Comparison of ENCODE assay signal across 1 cellular context in genomic region chr18:70290482-70291294, GRCh38.
TF ChIP-seq lines count a peak whose summit lies in the region.

No MANE protein-coding gene starts in this region.

TF ChIP-seq in GM23338, 12 proteins besides CTCF, POLR2A, EP300 and RAD21 (continued from another document):
- TF ChIP-seq, protein P1, sequence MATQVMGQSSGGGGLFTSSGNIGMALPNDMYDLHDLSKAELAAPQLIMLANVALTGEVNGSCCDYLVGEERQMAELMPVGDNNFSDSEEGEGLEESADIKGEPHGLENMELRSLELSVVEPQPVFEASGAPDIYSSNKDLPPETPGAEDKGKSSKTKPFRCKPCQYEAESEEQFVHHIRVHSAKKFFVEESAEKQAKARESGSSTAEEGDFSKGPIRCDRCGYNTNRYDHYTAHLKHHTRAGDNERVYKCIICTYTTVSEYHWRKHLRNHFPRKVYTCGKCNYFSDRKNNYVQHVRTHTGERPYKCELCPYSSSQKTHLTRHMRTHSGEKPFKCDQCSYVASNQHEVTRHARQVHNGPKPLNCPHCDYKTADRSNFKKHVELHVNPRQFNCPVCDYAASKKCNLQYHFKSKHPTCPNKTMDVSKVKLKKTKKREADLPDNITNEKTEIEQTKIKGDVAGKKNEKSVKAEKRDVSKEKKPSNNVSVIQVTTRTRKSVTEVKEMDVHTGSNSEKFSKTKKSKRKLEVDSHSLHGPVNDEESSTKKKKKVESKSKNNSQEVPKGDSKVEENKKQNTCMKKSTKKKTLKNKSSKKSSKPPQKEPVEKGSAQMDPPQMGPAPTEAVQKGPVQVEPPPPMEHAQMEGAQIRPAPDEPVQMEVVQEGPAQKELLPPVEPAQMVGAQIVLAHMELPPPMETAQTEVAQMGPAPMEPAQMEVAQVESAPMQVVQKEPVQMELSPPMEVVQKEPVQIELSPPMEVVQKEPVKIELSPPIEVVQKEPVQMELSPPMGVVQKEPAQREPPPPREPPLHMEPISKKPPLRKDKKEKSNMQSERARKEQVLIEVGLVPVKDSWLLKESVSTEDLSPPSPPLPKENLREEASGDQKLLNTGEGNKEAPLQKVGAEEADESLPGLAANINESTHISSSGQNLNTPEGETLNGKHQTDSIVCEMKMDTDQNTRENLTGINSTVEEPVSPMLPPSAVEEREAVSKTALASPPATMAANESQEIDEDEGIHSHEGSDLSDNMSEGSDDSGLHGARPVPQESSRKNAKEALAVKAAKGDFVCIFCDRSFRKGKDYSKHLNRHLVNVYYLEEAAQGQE (IDR thresholded peaks at IDR 0.05; ENCODE audit: unreplicated experiment), result no peak
- TF ChIP-seq EZH2 (IDR thresholded peaks at IDR 0.05; ENCODE audit: low read depth, unreplicated experiment), result no peak
